12 cellular contexts compared by ENCODE assay signal in the genomic region with DNA sequence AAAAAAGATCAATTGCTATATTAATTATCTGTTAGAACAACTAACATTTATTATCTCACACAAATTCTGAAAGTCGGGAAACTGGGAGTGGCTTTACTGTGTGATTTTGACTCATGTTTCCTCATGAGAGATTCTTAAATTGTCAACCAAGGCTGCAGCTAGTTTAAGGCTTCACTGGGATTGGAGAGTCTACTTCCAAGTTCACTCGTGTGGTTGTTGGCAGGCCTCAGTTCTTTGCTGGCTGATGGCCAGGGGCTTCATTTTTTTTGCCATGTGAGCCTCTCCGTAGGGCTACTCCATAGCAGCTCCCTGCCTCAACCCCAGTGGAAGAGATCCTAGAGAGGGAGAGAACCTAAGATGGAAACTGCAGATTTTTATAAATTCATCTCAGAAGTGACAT. TPM values are rescaled to one million over a fixed set of nuclear protein-coding genes. Genes with fewer than 3 reads are reported as not detected.
DNase-seq lines count a peak whose midpoint lies in the region; ATAC-seq and TF ChIP-seq lines count a peak whose summit lies in the region.
"Had no signal": no experiment of that assay in that cellular context is flagged by ENCODE, and none has a peak within 500 bp of the region (broad histone marks: within the 10 kb centered on the region; RNA-seq: fewer than 3 reads in every experiment).

No MANE protein-coding gene starts in this region.

- H3K27me3 Mint-ChIP-seq in osteocyte (ENCODE audit: unreplicated experiment) (no peaks in the 10 kb centered on the region), glutamatergic neuron (ENCODE audit: unreplicated experiment) (no peaks in the 10 kb centered on the region)
- no peaks in the 10 kb centered on the region for H3K27me3 Mint-ChIP-seq in activated CD8-positive, alpha-beta memory T cell treated with anti-CD3 and anti-CD28 coated beads, Interleukin-2, amount 10 ng/mL, durations not matched to agents 7 days and 5 days
- H3K27me3 Mint-ChIP-seq: activated CD8-positive, alpha-beta T cell treated with anti-CD3 and anti-CD28 coated beads for 36 hours; B cell had no signal

- CTCF ChIA-PET in activated CD8-positive, alpha-beta memory T cell treated with anti-CD3 and anti-CD28 coated beads, Interleukin-2, amount 10 ng/mL, durations not matched to agents 7 days and 5 days (lab: Charles Lee) = no interaction called here

- peak overlapping the region; percentile 41 for H3K27ac Mint-ChIP-seq in osteocyte (ENCODE audit: unreplicated experiment)
- no peak overlapping the region for H3K27ac Mint-ChIP-seq in glutamatergic neuron (ENCODE audit: unreplicated experiment)
- no peak overlapping the region for H3K27ac Mint-ChIP-seq in activated CD8-positive, alpha-beta memory T cell treated with anti-CD3 and anti-CD28 coated beads, Interleukin-2, amount 10 ng/mL, durations not matched to agents 7 days and 5 days
- H3K27ac Mint-ChIP-seq: activated CD8-positive, alpha-beta T cell treated with anti-CD3 and anti-CD28 coated beads for 36 hours; B cell had no signal

- no peak for ATAC-seq in GM19397 (IDR thresholded peaks at IDR 0.05; ENCODE audit: unreplicated experiment)
- ATAC-seq in activated CD8-positive, alpha-beta memory T cell treated with anti-CD3 and anti-CD28 coated beads, Interleukin-2, amount 10 ng/mL, durations not matched to agents 7 days and 5 days = no peak
- ATAC-seq: activated CD8-positive, alpha-beta T cell treated with anti-CD3 and anti-CD28 coated beads for 36 hours had no signal

- H3K9me3 Mint-ChIP-seq in osteocyte (ENCODE audit: unreplicated experiment) (no peaks in the 10 kb centered on the region), glutamatergic neuron (ENCODE audit: unreplicated experiment) (no peaks in the 10 kb centered on the region)
- H3K9me3 Mint-ChIP-seq in activated CD8-positive, alpha-beta memory T cell treated with anti-CD3 and anti-CD28 coated beads, Interleukin-2, amount 10 ng/mL, durations not matched to agents 7 days and 5 days (ENCODE audit: low read depth) = peaks cover 1% of the 10 kb centered on the region
- H3K9me3 Mint-ChIP-seq: activated CD8-positive, alpha-beta T cell treated with anti-CD3 and anti-CD28 coated beads for 36 hours had no signal

- H3K36me3 Mint-ChIP-seq in osteocyte (ENCODE audit: unreplicated experiment) (peaks cover 2% of the 10 kb centered on the region), glutamatergic neuron (ENCODE audit: unreplicated experiment) (no peaks in the 10 kb centered on the region)
- peaks cover 33% of the 10 kb centered on the region for H3K36me3 Mint-ChIP-seq in activated CD8-positive, alpha-beta memory T cell treated with anti-CD3 and anti-CD28 coated beads, Interleukin-2, amount 10 ng/mL, durations not matched to agents 7 days and 5 days

- H3K4me3 Mint-ChIP-seq in osteocyte (ENCODE audit: unreplicated experiment) (no peak overlapping the region), glutamatergic neuron (ENCODE audit: unreplicated experiment) (no peak overlapping the region)
- no peak overlapping the region for H3K4me3 Mint-ChIP-seq in activated CD8-positive, alpha-beta memory T cell treated with anti-CD3 and anti-CD28 coated beads, Interleukin-2, amount 10 ng/mL, durations not matched to agents 7 days and 5 days
- H3K4me3 Mint-ChIP-seq: activated CD8-positive, alpha-beta T cell treated with anti-CD3 and anti-CD28 coated beads for 36 hours; B cell had no signal

- in situ Hi-C loops in SK-MEL-5 (cut with HindIII; ENCODE audit: low pct_unique_long_range_greater_than_20kb, low sequenced_read_pairs) = no loop called here

- peaks cover 14% of the 10 kb centered on the region for H3K4me1 Mint-ChIP-seq in osteocyte (ENCODE audit: unreplicated experiment)
- H3K4me1 Mint-ChIP-seq in glutamatergic neuron (ENCODE audit: low read depth, unreplicated experiment) = no peaks in the 10 kb centered on the region
- peaks cover 12% of the 10 kb centered on the region for H3K4me1 Mint-ChIP-seq in activated CD8-positive, alpha-beta memory T cell treated with anti-CD3 and anti-CD28 coated beads, Interleukin-2, amount 10 ng/mL, durations not matched to agents 7 days and 5 days

- peak; percentile 9 for DNase-seq in AG08396 (ENCODE audit: low spot score)
- DNase-seq in SK-MEL-5 (ENCODE audit: low read depth, low spot score) = peak; percentile 58
- peak; percentile 92 for DNase-seq in fibroblast of the aortic adventitia (ENCODE audit: low read depth)
- DNase-seq in osteocyte (ENCODE audit: extremely low spot score, unreplicated experiment) = no peak
- DNase-seq in glutamatergic neuron = no peak
- DNase-seq in NCI-H1694 (lab: John Stamatoyannopoulos, UW) = no peak
- DNase-seq in activated CD8-positive, alpha-beta memory T cell treated with anti-CD3 and anti-CD28 coated beads, Interleukin-2, amount 10 ng/mL, durations not matched to agents 7 days and 5 days = no peak
- DNase-seq: activated CD8-positive, alpha-beta T cell treated with anti-CD3 and anti-CD28 coated beads for 36 hours; NCI-H1092 treated with DMSO at 0.1 percent for 48 hours had no signal

- no peak for TF ChIP-seq CTCF in fibroblast of the aortic adventitia (IDR thresholded peaks at IDR 0.05; ENCODE audit: insufficient read depth, low read length)
- TF ChIP-seq CTCF in osteocyte (IDR thresholded peaks at IDR 0.05) = no peak
- TF ChIP-seq CTCF in glutamatergic neuron (IDR thresholded peaks at IDR 0.05; ENCODE audit: partially characterized antibody, unreplicated experiment) = no peak

- no peak overlapping the region for H3K4me3 ChIP-seq in fibroblast of the aortic adventitia (ENCODE audit: low read depth, low read length)
- H3K4me3 ChIP-seq: SJCRH30 had no signal

RNA-seq across cellular contexts. Expression of gene LPAR6, which starts 24.5 kb away (rescaled TPM):
- 31.0 and 32.2 TPM in 2 replicates for total RNA-seq in SK-MEL-5 (2014; rRNA removed; shearing (Covaris generic))
- polyA plus RNA-seq in SK-MEL-5 (2015; cell fraction: cytosol; rRNA removed) = 13.0 and 16.4 TPM in 2 replicates
- polyA plus RNA-seq in SK-MEL-5 (2015; cell fraction: nucleus; rRNA removed) = 147 and 156 TPM in 2 replicates
- total RNA-seq in fibroblast of the aortic adventitia (ENCODE audit: low replicate concordance) (0.90 and 11.2 TPM in 2 replicates), osteocyte (10.1 and 13.0 TPM in 2 replicates), glutamatergic neuron (ENCODE audit: unreplicated experiment) (1.1 TPM)
- total RNA-seq in activated CD8-positive, alpha-beta memory T cell treated with anti-CD3 and anti-CD28 coated beads, Interleukin-2, amount 10 ng/mL, durations not matched to agents 7 days and 5 days = 10 to 100 TPM; 32.0 to 53.0 TPM

Comparison
In these comparisons a context has a peak if more than half of its experiments do, and no peak if none do; other contexts are left out.
1. DNase-seq: peak in AG08396 (single experiment), SK-MEL-5 (single experiment) and fibroblast of the aortic adventitia (single experiment); none in osteocyte (single experiment), glutamatergic neuron (single experiment), NCI-H1694 (single experiment) and activated CD8-positive, alpha-beta memory T cell treated with anti-CD3 and anti-CD28 coated beads, Interleukin-2, amount 10 ng/mL, durations not matched to agents 7 days and 5 days (single experiment).